9 cellular contexts compared by ENCODE assay signal in genomic region chr15:73993211-73993994, GRCh38. TPM values are rescaled to one million over a fixed set of nuclear protein-coding genes. Genes with fewer than 3 reads are reported as not detected.
DNase-seq lines count a peak whose midpoint lies in the region; ATAC-seq and TF ChIP-seq lines count a peak whose summit lies in the region.
"Had no signal": no experiment of that assay in that cellular context is flagged by ENCODE, and none has a peak within 500 bp of the region (broad histone marks: within the 10 kb centered on the region; RNA-seq: fewer than 3 reads in every experiment).

No MANE protein-coding gene starts in this region.

- H3K4me1 ChIP-seq in HEK293 (ENCODE audit: control insufficient read depth, insufficient read depth, low read length), result peaks cover 9% of the 10 kb centered on the region; the same call in 1 of the 2 replicates
- H3K4me1 ChIP-seq in smooth muscle cell (ENCODE audit: low read depth), result peaks cover 20% of the 10 kb centered on the region

- peak overlapping the region; percentile 99 for H3K27ac Mint-ChIP-seq in T-helper 17 cell

- in situ Hi-C loops in ACHN (cut with HindIII; ENCODE audit: low pct_ligation_motif_present, low pct_unique_long_range_greater_than_20kb, low sequenced_read_pairs), result no loop called here

- H4K20me1 ChIP-seq in smooth muscle cell (ENCODE audit: low read depth), result peaks cover 31% of the 10 kb centered on the region

- POLR2A ChIA-PET in HEK293 (lab: Yijun Ruan, JAX) (interaction anchor here (0.5 to 1.8 kb wide), 17 partner anchors 8 to 620 kb away, joined by 3 to 21 read pairs (median 5); partner anchors contain the start of gene LOXL1), GM10248 (lab: Yijun Ruan, JAX) (interaction anchor here (1.2 kb wide), 1 partner anchor 8 kb away, joined by 3 read pairs; no protein-coding TSS in a partner anchor)

- no peak for ATAC-seq in T-helper 17 cell

- peaks cover 46% of the 10 kb centered on the region for H3K4me1 Mint-ChIP-seq in T-helper 17 cell

- H3K9me3 ChIP-seq in HEK293 (ENCODE audit: control insufficient read depth, insufficient read depth, low read depth, low read length), result no peaks in the 10 kb centered on the region
- no peaks in the 10 kb centered on the region for H3K9me3 ChIP-seq in T-helper 17 cell (ENCODE audit: control insufficient read depth, low read length, poor library complexity, severe bottlenecking)
- no peaks in the 10 kb centered on the region for H3K9me3 ChIP-seq in smooth muscle cell (replicated peaks; ENCODE audit: low read depth)
- H3K9me3 ChIP-seq: mucosa of descending colon had no signal

- no peak overlapping the region for H2AFZ ChIP-seq in smooth muscle cell (ENCODE audit: low read depth)

- CTCF ChIA-PET in HEK293 (lab: Yijun Ruan, JAX), result interaction anchor here (0.6 to 9.0 kb wide), 17 partner anchors 10 to 428 kb away, joined by 3 to 118 read pairs (median 4); no protein-coding TSS in a partner anchor
- CTCF ChIA-PET in GM10248 (lab: Yijun Ruan, JAX), result interaction anchor here (0.8 to 11.6 kb wide), 10 partner anchors 10 to 542 kb away, joined by 3 to 162 read pairs (median 4); no protein-coding TSS in a partner anchor

- no peak overlapping the region for H3K4me3 ChIP-seq in HEK293 (ENCODE audit: low read depth, low read length)
- peak overlapping the region; percentile 94 to 99 for H3K4me3 ChIP-seq in foreskin fibroblast (ENCODE audit: low read depth in 1 of 2, low read length in 2 of 2)
- peak overlapping the region; percentile 100 for H3K4me3 ChIP-seq in smooth muscle cell

- TF ChIP-seq CTCF in HEK293 (tag by site-specific recombination; IDR thresholded peaks at IDR 0.05), result no peak
- no peak for TF ChIP-seq CTCF in foreskin fibroblast (IDR thresholded peaks at IDR 0.05; ENCODE audit: low read depth, low read length)
- no peak for TF ChIP-seq CTCF in smooth muscle cell (IDR thresholded peaks at IDR 0.05; ENCODE audit: borderline replicate concordance, insufficient read depth, poor library complexity, severe bottlenecking)
- TF ChIP-seq CTCF in GM10248 (IDR thresholded peaks at IDR 0.05; ENCODE audit: control extremely low read depth, extremely low read depth, low read depth, missing control alignments), result no peak

- no peak for DNase-seq in T-helper 17 cell
- DNase-seq in foreskin fibroblast, result no peak
- DNase-seq in smooth muscle cell (lab: John Stamatoyannopoulos, UW; ENCODE audit: unreplicated experiment), result no peak
- DNase-seq in ACHN, result no peak
- no peak for DNase-seq in effector CD8-positive, alpha-beta T cell (lab: John Stamatoyannopoulos, UW)
- DNase-seq in NCI-H2107 (lab: John Stamatoyannopoulos, UW), result no peak
- no peak for DNase-seq in GM10248 (ENCODE audit: extremely low spot score)
- DNase-seq: mucosa of descending colon had no signal

- peaks cover 8% of the 10 kb centered on the region for H3F3A ChIP-seq in smooth muscle cell (ENCODE audit: low read depth)

- peaks cover 43% of the 10 kb centered on the region for H3K79me2 ChIP-seq in smooth muscle cell (ENCODE audit: low read depth)

- H3K9ac ChIP-seq in smooth muscle cell (ENCODE audit: low read depth), result no peak overlapping the region

- no peaks in the 10 kb centered on the region for H3K27me3 Mint-ChIP-seq in T-helper 17 cell

- peak overlapping the region; percentile 100 for H3K4me2 ChIP-seq in smooth muscle cell

- H3K36me3 Mint-ChIP-seq in T-helper 17 cell (ENCODE audit: low read depth), result peaks cover 2% of the 10 kb centered on the region

- peak overlapping the region; percentile 100 for H3K4me3 Mint-ChIP-seq in T-helper 17 cell

- no peak overlapping the region for H3K27ac ChIP-seq in HEK293 (ENCODE audit: extremely low read depth, low read depth, low read length)
- H3K27ac ChIP-seq in smooth muscle cell (ENCODE audit: low read depth), result no peak overlapping the region

- H3K36me3 ChIP-seq in HEK293 (ENCODE audit: control insufficient read depth in 2 of 2, insufficient read depth in 1 of 2, low read length in 2 of 2), result peaks cover 0 to 12% of the 10 kb centered on the region in 2 experiments; a peak in 1 of 3 replicates
- no peaks in the 10 kb centered on the region for H3K36me3 ChIP-seq in smooth muscle cell (ENCODE audit: low read depth)

- H3K27me3 ChIP-seq in smooth muscle cell (ENCODE audit: low read depth), result no peaks in the 10 kb centered on the region

- 95% methylated on average over 8 of the region's 10 CpGs for WGBS in smooth muscle cell (ENCODE audit: low lambda C conversion rate)

TF ChIP-seq in HEK293, 187 proteins besides CTCF, POLR2A, EP300 and RAD21:
- TF ChIP-seq ZNF366 (tag by site-specific recombination; conservative IDR thresholded peaks at IDR 0.05) (no peak), ZNF600 (tag by site-specific recombination; IDR thresholded peaks at IDR 0.05) (peak; percentile 77), ZFP69B (tag by site-specific recombination; IDR thresholded peaks at IDR 0.05) (no peak), ZNF398 (tag by site-specific recombination; IDR thresholded peaks at IDR 0.05) (no peak), SALL2 (tag by site-specific recombination; IDR thresholded peaks at IDR 0.05; ENCODE audit: borderline replicate concordance) (no peak), ZNF707 (tag by site-specific recombination; IDR thresholded peaks at IDR 0.05) (no peak)
TF ChIP-seq in HEK293: peak in this region for 1.

RNA-seq across cellular contexts. Expression of gene PML, which starts 1.1 kb away (rescaled TPM):
- total RNA-seq in T-helper 17 cell, result 10 to 100 TPM; 47.6 to 52.6 TPM
- 21.6 and 34.1 TPM in 2 replicates for total RNA-seq in smooth muscle cell
- 33.7 and 39.4 TPM in 2 replicates for polyA plus RNA-seq in smooth muscle cell

RNA-seq across cellular contexts. Expression of gene STOML1, which starts 1.3 kb away (rescaled TPM):
- total RNA-seq in T-helper 17 cell (1 to 10 TPM; 3.7 to 5.6 TPM), smooth muscle cell (9.3 and 12.4 TPM in 2 replicates)
- polyA plus RNA-seq in smooth muscle cell, result 23.7 and 27.5 TPM in 2 replicates
